20 cellular contexts compared by ENCODE assay signal in genomic region chr3:187932530-187932929, GRCh38.
"Had no signal": no experiment of that assay in that cellular context is flagged by ENCODE, and none has a peak within 500 bp of the region (broad histone marks: within the 10 kb centered on the region; RNA-seq: fewer than 3 reads in every experiment).

No MANE protein-coding gene starts in this region.

- H3K4me1 ChIP-seq: neural progenitor cell, suprapubic skin, thyroid gland had no signal

- H3K9ac ChIP-seq: neural progenitor cell had no signal

- DNase-seq: effector CD4-positive, alpha-beta T cell; foreskin melanocyte; immature natural killer cell; left lung; lower lobe of right lung; mesenchymal stem cell; midbrain; nucleus accumbens; ovary; stimulated activated CD4-positive, alpha-beta T cell treated with anti-CD3 and anti-CD28 coated beads, Interleukin-2, amount 100 ng/mL, for 48 hours; stimulated activated naive CD8-positive, alpha-beta T cell treated with anti-CD3 and anti-CD28 coated beads, Interleukin-15, Interleukin-2, amounts not matched to agents 100 U/mL and 50 U/mL, for 24 hours; thyroid gland had no signal

- H3K4me3 ChIP-seq: coronary artery, left lung, lower lobe of right lung, neural progenitor cell, ovary, right atrium auricular region, smooth muscle cell, suprapubic skin, thyroid gland had no signal

- FAIRE-seq: keratinocyte, urothelium cell line had no signal

- H3K36me3 ChIP-seq: left lung, lower lobe of right lung, neural progenitor cell, ovary, right atrium auricular region, suprapubic skin, thyroid gland had no signal

- H3K27ac ChIP-seq: coronary artery, left lung, lower lobe of right lung, neural progenitor cell, ovary, right atrium auricular region, suprapubic skin, thyroid gland had no signal

- ATAC-seq: left lung; lower lobe of right lung; natural killer cell treated with Interleukin-12 subunit alpha and Interleukin-12 subunit beta and Interleukin-15 and Interleukin-18, amount 100 ng/mL, for 72 hours; stimulated activated naive CD8-positive, alpha-beta T cell treated with anti-CD3 and anti-CD28 coated beads, Interleukin-15, Interleukin-2, amounts not matched to agents 100 U/mL and 50 U/mL, for 24 hours had no signal

- H2AFZ ChIP-seq: neural progenitor cell had no signal

- H3K27me3 ChIP-seq: left lung, neural progenitor cell, ovary, right atrium auricular region, suprapubic skin, thyroid gland had no signal

- H3K9me3 ChIP-seq: left lung, lower lobe of right lung, ovary, right atrium auricular region, suprapubic skin, thyroid gland had no signal

- H3K4me2 ChIP-seq: neural progenitor cell, smooth muscle cell had no signal
